8 cellular contexts compared by ENCODE assay signal in the genomic region with DNA sequence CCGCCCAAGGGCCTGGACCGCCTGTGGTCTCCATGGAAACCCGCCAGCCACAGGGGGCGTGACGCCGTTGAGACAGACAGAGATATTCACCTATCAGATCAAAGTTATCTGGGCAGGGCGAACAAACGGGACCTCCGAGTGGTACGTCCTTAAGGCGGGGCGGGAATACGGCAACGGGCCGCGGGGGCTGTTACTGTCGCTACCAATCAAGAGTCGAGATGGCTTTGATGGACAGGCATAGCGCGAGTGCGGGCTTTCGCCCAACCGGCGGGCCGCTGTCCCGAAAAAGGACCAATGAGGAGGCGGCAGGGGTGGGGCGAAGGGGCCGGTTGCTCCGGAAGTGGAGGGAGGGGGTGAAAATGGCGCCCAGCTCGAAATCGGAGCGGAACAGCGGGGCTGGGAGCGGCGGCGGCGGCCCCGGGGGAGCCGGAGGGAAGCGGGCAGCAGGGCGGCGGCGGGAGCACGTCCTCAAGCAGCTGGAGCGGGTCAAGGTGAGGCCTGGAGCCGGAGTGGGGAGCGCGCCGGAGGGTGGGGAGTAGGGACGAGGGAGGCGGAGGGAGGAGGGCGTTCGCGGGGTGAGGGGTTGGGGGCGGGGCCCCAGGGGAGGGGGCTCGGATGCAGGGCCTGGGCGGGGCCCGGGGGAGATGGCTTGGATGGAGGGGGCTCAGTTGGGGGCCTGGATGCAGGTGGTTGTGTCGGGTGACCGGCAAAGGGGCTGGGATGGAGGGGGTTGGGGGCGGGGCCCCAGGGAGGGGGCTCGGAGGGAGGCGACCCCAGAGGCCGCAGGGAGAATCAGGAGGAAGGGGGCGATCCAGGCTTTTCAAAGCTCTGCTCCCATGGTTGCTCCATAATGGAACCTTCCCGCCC. TPM values are rescaled to one million over a fixed set of nuclear protein-coding genes. Genes with fewer than 3 reads are reported as not detected.
DNase-seq lines count a peak whose midpoint lies in the region; ATAC-seq, FAIRE-seq and TF ChIP-seq lines count a peak whose summit lies in the region.

A gene with protein sequence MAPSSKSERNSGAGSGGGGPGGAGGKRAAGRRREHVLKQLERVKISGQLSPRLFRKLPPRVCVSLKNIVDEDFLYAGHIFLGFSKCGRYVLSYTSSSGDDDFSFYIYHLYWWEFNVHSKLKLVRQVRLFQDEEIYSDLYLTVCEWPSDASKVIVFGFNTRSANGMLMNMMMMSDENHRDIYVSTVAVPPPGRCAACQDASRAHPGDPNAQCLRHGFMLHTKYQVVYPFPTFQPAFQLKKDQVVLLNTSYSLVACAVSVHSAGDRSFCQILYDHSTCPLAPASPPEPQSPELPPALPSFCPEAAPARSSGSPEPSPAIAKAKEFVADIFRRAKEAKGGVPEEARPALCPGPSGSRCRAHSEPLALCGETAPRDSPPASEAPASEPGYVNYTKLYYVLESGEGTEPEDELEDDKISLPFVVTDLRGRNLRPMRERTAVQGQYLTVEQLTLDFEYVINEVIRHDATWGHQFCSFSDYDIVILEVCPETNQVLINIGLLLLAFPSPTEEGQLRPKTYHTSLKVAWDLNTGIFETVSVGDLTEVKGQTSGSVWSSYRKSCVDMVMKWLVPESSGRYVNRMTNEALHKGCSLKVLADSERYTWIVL (plus strand): TSS at position 356 of the 867 bp plus-strand sequence. CDS start 4 bp downstream, at position 360.

- H3K27me3 Mint-ChIP-seq in T-cell, result no peaks in the 10 kb centered on the region

- WGBS in adipose tissue, 3 donors, result 1% methylated on average over 43 to 65 of the region's 68 CpGs
- 0% methylated on average over 49 to 53 of the region's 68 CpGs for WGBS in tibial nerve, 2 donors

- DNase-seq in GM12891 (ENCODE audit: insufficient read length, low spot score) (peak; percentile 100), NCI-H1436 treated with DMSO at 0.1 percent for 48 hours (lab: John Stamatoyannopoulos, UW) (peak; percentile 98), T-cell (peak; percentile 94 to 100 (median 99)), cardiac muscle cell (ENCODE audit: low read depth in 1 of 2, low spot score in 1 of 2) (peak; percentile 100), tibial nerve (ENCODE audit: low spot score in 2 of 2) (peak; percentile 98 to 100)

- H3K9me3 Mint-ChIP-seq in T-cell, result no peaks in the 10 kb centered on the region

- H3K36me3 Mint-ChIP-seq in T-cell, result peaks cover 9% of the 10 kb centered on the region

- FAIRE-seq in GM12891 (lab: Jason Lieb, UNC), result peak; percentile 99

- H3K4me1 Mint-ChIP-seq in T-cell, result peaks cover 13 to 28% (median 23%) of the 10 kb centered on the region in 3 donors

- ATAC-seq in HG02840 (IDR thresholded peaks at IDR 0.05; ENCODE audit: low FRiP score, unreplicated experiment) (peak; percentile 96), T-cell (replicated peaks in 1 of 4) (peak; percentile 96 to 98 (median 98))

- H3K9ac ChIP-seq in parathyroid adenoma, result peak within 1 kb of the TSS; percentile 11

- TF ChIP-seq EP300 in tibial nerve (IDR thresholded peaks at IDR 0.05), result peak; percentile 66 to 69

- H3K4me3 ChIP-seq in cardiac muscle cell (peak within 1 kb of the TSS; percentile 84), parathyroid adenoma (ENCODE audit: low read depth, low read length) (peak within 1 kb of the TSS; percentile 74), tibial nerve (peak within 1 kb of the TSS; percentile 68 to 96 (median 82))

- H2AFZ ChIP-seq in parathyroid adenoma, result peak within 1 kb of the TSS; percentile 91

- peak within 1 kb of the TSS; percentile 90 to 95 for H3K27ac Mint-ChIP-seq in T-cell

- H3K79me2 ChIP-seq in parathyroid adenoma, result peaks cover 12% of the 10 kb centered on the region

- H3K9me3 ChIP-seq in cardiac muscle cell (ENCODE audit: low read depth), result no peaks in the 10 kb centered on the region
- H3K9me3 ChIP-seq in parathyroid adenoma (ENCODE audit: control insufficient read depth, low read length), result no peaks in the 10 kb centered on the region
- H3K9me3 ChIP-seq in tibial nerve, result no peaks in the 10 kb centered on the region

- POLR2A ChIA-PET in T-cell (lab: Charles Lee), result interaction anchor here (0.5 to 1.4 kb wide), 8 partner anchors 26 to 507 kb away, joined by 3 to 8 read pairs (median 3); a partner anchor contains a TSS

- H3K4me1 ChIP-seq in cardiac muscle cell (ENCODE audit: low read depth) (no peaks in the 10 kb centered on the region), parathyroid adenoma (peaks cover 12% of the 10 kb centered on the region), tibial nerve (peaks cover 0 to 24% (median 12%) of the 10 kb centered on the region in 4 donors)

- TF ChIP-seq CTCF in cardiac muscle cell (IDR thresholded peaks at IDR 0.05; ENCODE audit: low read depth, low read length) (no peak), parathyroid adenoma (IDR thresholded peaks at IDR 0.05) (no peak), tibial nerve (IDR thresholded peaks at IDR 0.05) (peak in 1 of 5 experiments; percentile 46)

- CTCF ChIA-PET in T-cell (lab: Charles Lee), result interaction anchor here (0.5 to 1.7 kb wide), 7 partner anchors 20 to 619 kb away, joined by 3 to 10 read pairs (median 4); a partner anchor contains a TSS

- H3K36me3 ChIP-seq in cardiac muscle cell, result peaks cover 16% of the 10 kb centered on the region
- no peaks in the 10 kb centered on the region for H3K36me3 ChIP-seq in parathyroid adenoma (ENCODE audit: control insufficient read depth, insufficient read depth, low read length)
- H3K36me3 ChIP-seq in tibial nerve, result peaks cover 2 to 35% (median 15%) of the 10 kb centered on the region in 3 donors

- H3K4me3 Mint-ChIP-seq in T-cell, result peak within 1 kb of the TSS; percentile 90 to 97 (median 91)

- TF ChIP-seq POLR2A in GM12891 (IDR thresholded peaks at IDR 0.05; ENCODE audit: low read depth, low read length), result peak; percentile 59; the same call in 1 of the 2 replicates
- TF ChIP-seq POLR2A in tibial nerve (IDR thresholded peaks at IDR 0.05), result peak in 1 of 2 donors; percentile 45

- H3K27ac ChIP-seq in adipose tissue (ENCODE audit: low read depth, low read length) (no peak within 1 kb of the TSS), cardiac muscle cell (peak within 1 kb of the TSS; percentile 89), parathyroid adenoma (peak within 1 kb of the TSS; percentile 70), tibial nerve (peak within 1 kb of the TSS; percentile 58 to 93 (median 88))

- no peaks in the 10 kb centered on the region for H3K27me3 ChIP-seq in cardiac muscle cell
- H3K27me3 ChIP-seq in parathyroid adenoma (ENCODE audit: control insufficient read depth, insufficient read depth, low read length), result no peaks in the 10 kb centered on the region
- H3K27me3 ChIP-seq in tibial nerve, result no peaks in the 10 kb centered on the region

- peak within 1 kb of the TSS; percentile 91 for H3K4me2 ChIP-seq in parathyroid adenoma (ENCODE audit: low read length)

TF ChIP-seq in GM12891, 5 proteins besides CTCF, POLR2A, EP300 and RAD21:
- TF ChIP-seq TAF1 (IDR thresholded peaks at IDR 0.05; ENCODE audit: low read depth, low read length) (peak; percentile 91), SPI1 (IDR thresholded peaks at IDR 0.05; ENCODE audit: low read depth, low read length) (0 out of 2 replicates have a peak, but pooled peaks have one; percentile 4), PAX5 (IDR thresholded peaks at IDR 0.05; ENCODE audit: insufficient read depth, low read length, severe bottlenecking) (no peak)

RNA-seq across cellular contexts. Expression of the gene that starts here (rescaled TPM):
- 30.0 TPM for polyA plus RNA-seq in GM12891 (2012; ENCODE audit: low read depth, missing spikeins)
- total RNA-seq in T-cell (100 to 1,000 TPM in 3 of 5 donors, 10 to 100 TPM in 2; 67.3 to 118 (median 110) TPM), cardiac muscle cell (44.6 and 48.1 TPM in 2 replicates), tibial nerve (10 to 100 TPM; 14.3 to 31.5 (median 19.3) TPM)
- polyA plus RNA-seq in adipose tissue (10 to 100 TPM; 13.5 to 29.0 (median 16.2) TPM), cardiac muscle cell (33.3 and 34.0 TPM in 2 replicates)
